In genomic region chr2:49050265-49050664, GRCh38 we compare ENCODE assay signal across 37 cellular contexts.
"Had no signal": no experiment of that assay in that cellular context is flagged by ENCODE, and none has a peak within 500 bp of the region (broad histone marks: within the 10 kb centered on the region; RNA-seq: fewer than 3 reads in every experiment).

No MANE protein-coding gene starts in this region.

- H3K4me3 Mint-ChIP-seq: activated B cell treated with CpG ODN at 0.5 μM for 24 hours; activated CD4-positive, alpha-beta memory T cell treated with anti-CD3 and anti-CD28 coated beads for 36 hours; activated CD4-positive, alpha-beta T cell treated with anti-CD3 and anti-CD28 coated beads, Interleukin-2, amount 10 ng/mL, durations not matched to agents 24 days and 14 days; activated CD8-positive, alpha-beta T cell treated with anti-CD3 and anti-CD28 coated beads for 36 hours; activated naive CD4-positive, alpha-beta T cell treated with anti-CD3 and anti-CD28 coated beads, Interleukin-2, amount 10 ng/mL, durations not matched to agents 7 days and 5 days; activated naive CD4-positive, alpha-beta T cell treated with anti-CD3 and anti-CD28 coated beads, Interleukin-2, amount 50 U/mL, for 24 hours; activated naive CD8-positive, alpha-beta T cell; activated naive CD8-positive, alpha-beta T cell treated with anti-CD3 and anti-CD28 coated beads, Interleukin-2, amount 10 ng/mL, durations not matched to agents 7 days and 5 days; activated naive CD8-positive, alpha-beta T cell treated with anti-CD3 and anti-CD28 coated beads, Interleukin-2, amount 50 U/mL, for 24 hours; activated T-cell treated with anti-CD3 and anti-CD28 coated beads, Interleukin-2, amount 50 U/mL, for 24 hours; brain; central memory CD8-positive, alpha-beta T cell; T-helper 1 cell treated with Interleukin-12 subunit alpha and Interleukin-12 subunit beta and Interleukin-4 antibody, amounts not matched to agents 30 μg/mL and 1 μg/mL, for 36 hours; T-helper 2 cell treated with Interferon-gamma antibody and Interleukin-4, amounts not matched to agents 5 μg/mL and 100 μg/mL, for 36 hours had no signal

- H3K4me1 Mint-ChIP-seq: activated B cell treated with CpG ODN at 0.5 μM for 24 hours; activated CD4-positive, alpha-beta T cell treated with anti-CD3 and anti-CD28 coated beads, Interleukin-2, amount 10 ng/mL, durations not matched to agents 24 days and 14 days; activated naive CD4-positive, alpha-beta T cell treated with anti-CD3 and anti-CD28 coated beads, Interleukin-2, amount 10 ng/mL, durations not matched to agents 7 days and 5 days; activated naive CD4-positive, alpha-beta T cell treated with anti-CD3 and anti-CD28 coated beads, Interleukin-2, amount 50 U/mL, for 24 hours; activated naive CD8-positive, alpha-beta T cell treated with anti-CD3 and anti-CD28 coated beads, Interleukin-2, amount 10 ng/mL, durations not matched to agents 7 days and 5 days; activated naive CD8-positive, alpha-beta T cell treated with anti-CD3 and anti-CD28 coated beads, Interleukin-2, amount 50 U/mL, for 24 hours; central memory CD8-positive, alpha-beta T cell had no signal

- H3K27ac Mint-ChIP-seq: activated B cell treated with CpG ODN at 0.5 μM for 24 hours; activated CD4-positive, alpha-beta memory T cell treated with anti-CD3 and anti-CD28 coated beads for 36 hours; activated CD4-positive, alpha-beta T cell treated with anti-CD3 and anti-CD28 coated beads, Interleukin-2, amount 10 ng/mL, durations not matched to agents 24 days and 14 days; activated CD8-positive, alpha-beta T cell treated with anti-CD3 and anti-CD28 coated beads for 36 hours; activated naive CD4-positive, alpha-beta T cell treated with anti-CD3 and anti-CD28 coated beads, Interleukin-2, amount 10 ng/mL, durations not matched to agents 7 days and 5 days; activated naive CD4-positive, alpha-beta T cell treated with anti-CD3 and anti-CD28 coated beads, Interleukin-2, amount 50 U/mL, for 24 hours; activated naive CD8-positive, alpha-beta T cell; activated naive CD8-positive, alpha-beta T cell treated with anti-CD3 and anti-CD28 coated beads, Interleukin-2, amount 10 ng/mL, durations not matched to agents 7 days and 5 days; activated naive CD8-positive, alpha-beta T cell treated with anti-CD3 and anti-CD28 coated beads, Interleukin-2, amount 50 U/mL, for 24 hours; activated T-cell treated with anti-CD3 and anti-CD28 coated beads, Interleukin-2, amount 50 U/mL, for 24 hours; activated T-helper 2 cell treated with anti-CD3 and anti-CD28 coated beads, Interferon-gamma antibody, Interleukin-2, Interleukin-4, amounts not matched to agents 10 μg/mL and 5 μg/mL and 100 μg/mL, durations not matched to agents 14 hours and 24 hours and 36 hours; brain; T-helper 1 cell treated with Interleukin-12 subunit alpha and Interleukin-12 subunit beta and Interleukin-4 antibody, amounts not matched to agents 30 μg/mL and 1 μg/mL, for 36 hours; T-helper 2 cell treated with Interferon-gamma antibody and Interleukin-4, amounts not matched to agents 5 μg/mL and 100 μg/mL, for 36 hours had no signal

- H3K9me3 Mint-ChIP-seq: activated B cell treated with CpG ODN at 0.5 μM for 24 hours; activated CD4-positive, alpha-beta T cell treated with anti-CD3 and anti-CD28 coated beads, Interleukin-2, amount 10 ng/mL, durations not matched to agents 24 days and 14 days; activated naive CD4-positive, alpha-beta T cell treated with anti-CD3 and anti-CD28 coated beads, Interleukin-2, amount 10 ng/mL, durations not matched to agents 7 days and 5 days; activated naive CD8-positive, alpha-beta T cell treated with anti-CD3 and anti-CD28 coated beads, Interleukin-2, amount 50 U/mL, for 24 hours; activated T-cell treated with anti-CD3 and anti-CD28 coated beads, Interleukin-2, amount 50 U/mL, for 24 hours; T-helper 1 cell treated with Interleukin-12 subunit alpha and Interleukin-12 subunit beta and Interleukin-4 antibody, amounts not matched to agents 30 μg/mL and 1 μg/mL, for 36 hours had no signal

- H3K27ac ChIP-seq: ascending aorta, cardiac muscle cell, VCaP had no signal

- H3K36me3 Mint-ChIP-seq: activated CD4-positive, alpha-beta memory T cell treated with anti-CD3 and anti-CD28 coated beads for 36 hours; activated naive CD4-positive, alpha-beta T cell treated with anti-CD3 and anti-CD28 coated beads, Interleukin-2, amount 10 ng/mL, durations not matched to agents 7 days and 5 days; activated naive CD4-positive, alpha-beta T cell treated with anti-CD3 and anti-CD28 coated beads, Interleukin-2, amount 50 U/mL, for 24 hours; activated naive CD8-positive, alpha-beta T cell; activated naive CD8-positive, alpha-beta T cell treated with anti-CD3 and anti-CD28 coated beads, Interleukin-2, amount 10 ng/mL, durations not matched to agents 7 days and 5 days; brain had no signal

- H3K4me3 ChIP-seq: ascending aorta, cardiac muscle cell had no signal

- H3K9me3 ChIP-seq: ascending aorta had no signal

- H3K27me3 ChIP-seq: ascending aorta, cardiac muscle cell had no signal

- ATAC-seq: activated CD8-positive, alpha-beta T cell treated with anti-CD3 and anti-CD28 coated beads for 36 hours; activated naive CD8-positive, alpha-beta T cell treated with anti-CD3 and anti-CD28 coated beads, Interleukin-2, amount 50 U/mL, for 24 hours had no signal

- H3K27me3 Mint-ChIP-seq: activated B cell treated with CpG ODN at 0.5 μM for 24 hours; activated CD4-positive, alpha-beta T cell treated with anti-CD3 and anti-CD28 coated beads, Interleukin-2, amount 10 ng/mL, durations not matched to agents 24 days and 14 days; activated CD8-positive, alpha-beta T cell treated with anti-CD3 and anti-CD28 coated beads for 36 hours; activated naive CD4-positive, alpha-beta T cell treated with anti-CD3 and anti-CD28 coated beads, Interleukin-2, amount 10 ng/mL, durations not matched to agents 7 days and 5 days; activated naive CD4-positive, alpha-beta T cell treated with anti-CD3 and anti-CD28 coated beads, Interleukin-2, amount 50 U/mL, for 24 hours; activated naive CD8-positive, alpha-beta T cell; activated naive CD8-positive, alpha-beta T cell treated with anti-CD3 and anti-CD28 coated beads, Interleukin-2, amount 10 ng/mL, durations not matched to agents 7 days and 5 days; activated T-cell treated with anti-CD3 and anti-CD28 coated beads, Interleukin-2, amount 50 U/mL, for 24 hours; central memory CD8-positive, alpha-beta T cell had no signal

- FAIRE-seq: bronchial epithelial cell, TTC549 had no signal

- H3K4me1 ChIP-seq: ascending aorta had no signal

- DNase-seq: activated B cell treated with CpG ODN at 0.5 μM for 24 hours; activated CD4-positive, alpha-beta memory T cell treated with anti-CD3 and anti-CD28 coated beads for 36 hours; activated CD4-positive, alpha-beta T cell treated with anti-CD3 and anti-CD28 coated beads for 4 hours; activated CD4-positive, alpha-beta T cell treated with anti-CD3 and anti-CD28 coated beads, Interleukin-2, amount 10 ng/mL, durations not matched to agents 24 days and 14 days; activated CD4-positive, alpha-beta T cell treated with anti-CD3 and anti-CD28 coated beads, Interleukin-2, amount 50 U/mL, for 1 hour; activated CD4-positive, alpha-beta T cell treated with anti-CD3 and anti-CD28 coated beads, Interleukin-2, amount 50 U/mL, for 4 hours; activated CD4-positive, CD25-positive, alpha-beta regulatory T cell treated with anti-CD3 and anti-CD28 coated beads, Interleukin-2, amount 50 U/mL, for 72 hours; activated CD8-positive, alpha-beta memory T cell treated with anti-CD3 and anti-CD28 coated beads, Interleukin-2, amount 50 U/mL, for 4 hours; activated CD8-positive, alpha-beta T cell treated with anti-CD3 and anti-CD28 coated beads for 36 hours; activated effector memory CD4-positive, alpha-beta T cell treated with Interleukin-2 at 50 U/mL for 16 hours; activated gamma-delta T cell; activated naive CD4-positive, alpha-beta T cell treated with anti-CD3 and anti-CD28 coated beads, Interleukin-2, amount 10 ng/mL, durations not matched to agents 7 days and 5 days; activated naive CD4-positive, alpha-beta T cell treated with Interleukin-2 at 50 U/mL for 16 hours; activated naive CD8-positive, alpha-beta T cell treated with anti-CD3 and anti-CD28 coated beads, Interleukin-2, amount 10 ng/mL, durations not matched to agents 7 days and 5 days; activated naive CD8-positive, alpha-beta T cell treated with anti-CD3 and anti-CD28 coated beads, Interleukin-2, amount 50 U/mL, for 24 hours; activated T-cell treated with anti-CD3 and anti-CD28 coated beads for 4 hours; activated T-cell treated with anti-CD3 and anti-CD28 coated beads, Interleukin-2, amount 50 U/mL, for 24 hours; activated T-cell treated with anti-CD3 and anti-CD28 coated beads, Interleukin-2, amount 50 U/mL, for 48 hours; amygdala; anterior cingulate cortex; caudate nucleus; cerebellar nuclear complex; T-helper 1 cell; T-helper 2 cell; T-helper 9 cell had no signal

- H3K36me3 ChIP-seq: ascending aorta, cardiac muscle cell had no signal
